In genomic region chr13:106610511-106610910, GRCh38 we compare ENCODE assay signal across 19 cellular contexts. TPM values are rescaled to one million over a fixed set of nuclear protein-coding genes. Genes with fewer than 3 reads are reported as not detected.
DNase-seq lines count a peak whose midpoint lies in the region; ATAC-seq and TF ChIP-seq lines count a peak whose summit lies in the region.
"Had no signal": no experiment of that assay in that cellular context is flagged by ENCODE, and none has a peak within 500 bp of the region (broad histone marks: within the 10 kb centered on the region; RNA-seq: fewer than 3 reads in every experiment).

No MANE protein-coding gene starts in this region.

- H3K79me2 ChIP-seq in PC-3 (ENCODE audit: low read length), result no peaks in the 10 kb centered on the region
- H3K79me2 ChIP-seq in osteoblast (ENCODE audit: insufficient read depth, low read length), result no peaks in the 10 kb centered on the region

- ATAC-seq in PC-3, result peak; percentile 100
- ATAC-seq in esophagus mucosa, result peak; percentile 89
- ATAC-seq: activated naive CD4-positive, alpha-beta T cell treated with anti-CD3 and anti-CD28 coated beads, Interleukin-2, amount 50 U/mL, for 72 hours; left lung had no signal

- no peak overlapping the region for H3K4me3 ChIP-seq in PC-3 (ENCODE audit: low read length)
- H3K4me3 ChIP-seq in osteoblast (ENCODE audit: insufficient read depth, low read length), result no peak overlapping the region
- H3K4me3 ChIP-seq: BLaER1, HAP-1, left lung, ovary, testis had no signal

- no peaks in the 10 kb centered on the region for H3K9me2 ChIP-seq in PC-3 (replicated peaks; ENCODE audit: low read length)

- POLR2A ChIA-PET in PC-3 (lab: Charles Lee; ENCODE audit: unreplicated experiment), result no interaction called here

- H3K36me3 ChIP-seq in PC-3 (ENCODE audit: low read depth, low read length) (no peaks in the 10 kb centered on the region), osteoblast (ENCODE audit: insufficient read depth, low read length) (no peaks in the 10 kb centered on the region)
- H3K36me3 ChIP-seq: BLaER1, HAP-1, left lung, ovary, WERI-Rb-1 had no signal

- H3F3A ChIP-seq in PC-3 (ENCODE audit: low read length, unreplicated experiment), result no peaks in the 10 kb centered on the region

- intact Hi-C loops in PC-3 (cut with micrococcal nuclease), result loop anchor here (1.0 kb wide), 1 partner anchor 23 kb away; no protein-coding TSS in a partner anchor

- no peak overlapping the region for H3K27ac ChIP-seq in PC-3 (ENCODE audit: low read length)
- no peak overlapping the region for H3K27ac ChIP-seq in osteoblast (ENCODE audit: low read depth, low read length)
- H3K27ac ChIP-seq: BLaER1, left lung, ovary, testis, WERI-Rb-1 had no signal

- TF ChIP-seq CTCF in PC-3 (conservative IDR thresholded peaks at IDR 0.05; ENCODE audit: low read depth, low read length) (no peak), osteoblast (IDR thresholded peaks at IDR 0.05; ENCODE audit: extremely low read depth, low read depth, low read length) (no peak)

- no peak overlapping the region for H2AFZ ChIP-seq in PC-3 (ENCODE audit: low read length)
- H2AFZ ChIP-seq in osteoblast (ENCODE audit: low read length), result no peak overlapping the region

- no peak overlapping the region for H3K4me2 ChIP-seq in PC-3 (ENCODE audit: low read length)
- no peak overlapping the region for H3K4me2 ChIP-seq in osteoblast (ENCODE audit: insufficient read depth, low read length)
- H3K4me2 ChIP-seq: BLaER1 had no signal

- H3K9me3 ChIP-seq in PC-3 (ENCODE audit: low read length) (no peaks in the 10 kb centered on the region), osteoblast (ENCODE audit: low read depth, low read length) (no peaks in the 10 kb centered on the region)
- H3K9me3 ChIP-seq: BLaER1, HAP-1, left lung, ovary, testis had no signal

- DNase-seq in ELR (ENCODE audit: low read depth) (peak; percentile 79), PC-3 (peak; percentile 56), osteoblast (ENCODE audit: insufficient read length, low spot score, missing footprints) (peak; percentile 39), D341Med (ENCODE audit: low spot score) (no peak), HT-29 (ENCODE audit: low spot score) (no peak), NCI-H82 (lab: John Stamatoyannopoulos, UW) (no peak), occipital lobe (lab: John Stamatoyannopoulos, UW) (no peak)
- DNase-seq: activated CD4-positive, alpha-beta memory T cell treated with anti-CD3 and anti-CD28 coated beads for 36 hours; activated T-cell treated with anti-CD3 and anti-CD28 coated beads, Interleukin-2, amount 50 U/mL, for 4 hours; left lung; NCI-H1694 treated with DMSO at 0.1 percent for 48 hours; ovary; stimulated activated CD4-positive, alpha-beta T cell treated with anti-CD3 and anti-CD28 coated beads, Interleukin-4, amount 100 ng/mL, for 1 hour; testis; WERI-Rb-1 had no signal

- no peaks in the 10 kb centered on the region for H4K20me1 ChIP-seq in PC-3 (ENCODE audit: low read length)
- H4K20me1 ChIP-seq in osteoblast (ENCODE audit: insufficient read depth, low read length), result no peaks in the 10 kb centered on the region
- H4K20me1 ChIP-seq: BLaER1 had no signal

- H3K4me1 ChIP-seq in PC-3 (ENCODE audit: insufficient read depth, low read length) (peaks cover 8% of the 10 kb centered on the region; the same call in 1 of the 2 replicates), osteoblast (ENCODE audit: insufficient read depth, low read length) (peaks cover 4% of the 10 kb centered on the region)
- H3K4me1 ChIP-seq: HAP-1 had no signal

- no TSS peak for BruUV-seq in PC-3 (replicated peaks; lab: Mats Ljungman, UMichigan)

- no peak overlapping the region for H3K9ac ChIP-seq in PC-3 (ENCODE audit: low read length)
- H3K9ac ChIP-seq: BLaER1 had no signal

- H3K27me3 ChIP-seq in PC-3 (ENCODE audit: low read length) (no peaks in the 10 kb centered on the region), osteoblast (ENCODE audit: insufficient read depth, low read length) (no peaks in the 10 kb centered on the region)
- H3K27me3 ChIP-seq: BLaER1, left lung, ovary, testis had no signal

- CTCF ChIA-PET in PC-3 (lab: Charles Lee), result interaction anchor here (0.5 kb wide), 1 partner anchor 1977 kb away, joined by 3 read pairs; no protein-coding TSS in a partner anchor

RNA-seq across cellular contexts. Expression of gene ARGLU1, which starts 42.6 kb away (rescaled TPM):
- total RNA-seq in PC-3 (2014; rRNA removed) (31.8 and 44.3 TPM in 2 replicates), esophagus mucosa (27.7 TPM), osteoblast (42.0 and 51.0 TPM in 2 replicates), occipital lobe (160 TPM)
- total RNA-seq in HT-29 (2014; rRNA removed; shearing (Covaris generic)), result 105 and 116 TPM in 2 replicates

Comparison
In these comparisons a context has a peak if more than half of its experiments do, and no peak if none do; other contexts are left out.
1. DNase-seq: peak in ELR (single experiment), PC-3 (single experiment) and osteoblast (single experiment); none in D341Med (single experiment), HT-29 (single experiment), NCI-H82 (single experiment) and occipital lobe (single experiment).